ENCODE assay signal across 14 cellular contexts in genomic region chr20:52004720-52005119, GRCh38.
DNase-seq lines count a peak whose midpoint lies in the region; ATAC-seq and TF ChIP-seq lines count a peak whose summit lies in the region.
"Had no signal": no experiment of that assay in that cellular context is flagged by ENCODE, and none has a peak within 500 bp of the region (broad histone marks: within the 10 kb centered on the region; RNA-seq: fewer than 3 reads in every experiment).

No MANE protein-coding gene starts in this region.

- H3K4me3 ChIP-seq in HEK293 (ENCODE audit: low read depth, low read length), result no peak overlapping the region
- no peak overlapping the region for H3K4me3 ChIP-seq in fibroblast of the aortic adventitia (ENCODE audit: low read depth, low read length)
- no peak overlapping the region for H3K4me3 ChIP-seq in CD8-positive, alpha-beta memory T cell (ENCODE audit: low read length)
- H3K4me3 ChIP-seq: prostate gland had no signal

- H3K27me3 ChIP-seq in CD8-positive, alpha-beta memory T cell (ENCODE audit: insufficient read depth, low read length, poor library complexity, severe bottlenecking), result no peaks in the 10 kb centered on the region
- H3K27me3 ChIP-seq: BE2C had no signal

- H3K36me3 Mint-ChIP-seq in CD8-positive, alpha-beta memory T cell, result peaks cover 0 to 7% (median 0%) of the 10 kb centered on the region in 3 donors
- H3K36me3 Mint-ChIP-seq in activated naive CD4-positive, alpha-beta T cell treated with anti-CD3 and anti-CD28 coated beads, Interleukin-2, amount 10 ng/mL, durations not matched to agents 7 days and 5 days, result no peaks in the 10 kb centered on the region

- H3K9me3 ChIP-seq in HEK293 (ENCODE audit: control insufficient read depth, insufficient read depth, low read depth, low read length), result no peaks in the 10 kb centered on the region
- no peaks in the 10 kb centered on the region for H3K9me3 ChIP-seq in CD8-positive, alpha-beta memory T cell (ENCODE audit: low read length)
- H3K9me3 ChIP-seq: BE2C, prostate gland had no signal

- H3K4me3 Mint-ChIP-seq in CD8-positive, alpha-beta memory T cell, result no peak overlapping the region
- no peak overlapping the region for H3K4me3 Mint-ChIP-seq in activated naive CD4-positive, alpha-beta T cell treated with anti-CD3 and anti-CD28 coated beads, Interleukin-2, amount 10 ng/mL, durations not matched to agents 7 days and 5 days

- H3K27ac Mint-ChIP-seq in CD8-positive, alpha-beta memory T cell, result no peak overlapping the region
- no peak overlapping the region for H3K27ac Mint-ChIP-seq in activated naive CD4-positive, alpha-beta T cell treated with anti-CD3 and anti-CD28 coated beads, Interleukin-2, amount 10 ng/mL, durations not matched to agents 7 days and 5 days

- DNase-seq in AG08395 (ENCODE audit: low spot score) (peak; percentile 52), OCI-M1 (lab: John Stamatoyannopoulos, UW) (peak; percentile 43), fibroblast of the aortic adventitia (ENCODE audit: low read depth) (peak; percentile 89), GM10248 (ENCODE audit: extremely low spot score) (no peak)
- no peak for DNase-seq in CD8-positive, alpha-beta memory T cell
- no peak for DNase-seq in activated naive CD4-positive, alpha-beta T cell treated with anti-CD3 and anti-CD28 coated beads, Interleukin-2, amount 10 ng/mL, durations not matched to agents 7 days and 5 days
- DNase-seq: BE2C; NCI-H510A; stimulated activated CD4-positive, alpha-beta T cell treated with anti-CD3 and anti-CD28 coated beads, Interleukin-4, amount 100 ng/mL, for 1 hour; stimulated activated naive CD4-positive, alpha-beta T cell treated with Interleukin-2 at 50 U/mL for 16 hours; SW 1271 had no signal

- H3K27me3 Mint-ChIP-seq in CD8-positive, alpha-beta memory T cell, result peaks cover 12 to 22% of the 10 kb centered on the region in 2 donors
- H3K27me3 Mint-ChIP-seq in activated naive CD4-positive, alpha-beta T cell treated with anti-CD3 and anti-CD28 coated beads, Interleukin-2, amount 10 ng/mL, durations not matched to agents 7 days and 5 days, result no peaks in the 10 kb centered on the region

- CTCF ChIA-PET in HEK293 (lab: Yijun Ruan, JAX) (no interaction called here), GM10248 (lab: Yijun Ruan, JAX) (no interaction called here)
- CTCF ChIA-PET in CD8-positive, alpha-beta memory T cell (lab: Charles Lee), result no interaction called here
- CTCF ChIA-PET in activated naive CD4-positive, alpha-beta T cell treated with anti-CD3 and anti-CD28 coated beads, Interleukin-2, amount 10 ng/mL, durations not matched to agents 7 days and 5 days (lab: Charles Lee), result no interaction called here

- ATAC-seq in GM21737 (IDR thresholded peaks at IDR 0.05; ENCODE audit: unreplicated experiment), result no peak

- peaks cover 0 to 2% (median 0%) of the 10 kb centered on the region in 5 donors for H3K9me3 Mint-ChIP-seq in CD8-positive, alpha-beta memory T cell
- no peaks in the 10 kb centered on the region for H3K9me3 Mint-ChIP-seq in activated naive CD4-positive, alpha-beta T cell treated with anti-CD3 and anti-CD28 coated beads, Interleukin-2, amount 10 ng/mL, durations not matched to agents 7 days and 5 days

- peaks cover 18% of the 10 kb centered on the region for H3K4me1 ChIP-seq in HEK293 (ENCODE audit: control insufficient read depth, insufficient read depth, low read length)
- H3K4me1 ChIP-seq in CD8-positive, alpha-beta memory T cell (ENCODE audit: insufficient read depth, low read length), result no peaks in the 10 kb centered on the region
- H3K4me1 ChIP-seq: BE2C, prostate gland had no signal

- POLR2A ChIA-PET in HEK293 (lab: Yijun Ruan, JAX), result no interaction called here
- POLR2A ChIA-PET in CD8-positive, alpha-beta memory T cell (lab: Charles Lee), result no interaction called here
- POLR2A ChIA-PET in GM10248 (lab: Yijun Ruan, JAX), result no interaction called here

- H3K4me1 Mint-ChIP-seq in CD8-positive, alpha-beta memory T cell, result peaks cover 0 to 7% (median 0%) of the 10 kb centered on the region in 3 donors
- H3K4me1 Mint-ChIP-seq in activated naive CD4-positive, alpha-beta T cell treated with anti-CD3 and anti-CD28 coated beads, Interleukin-2, amount 10 ng/mL, durations not matched to agents 7 days and 5 days, result no peaks in the 10 kb centered on the region

- no peak overlapping the region for H3K27ac ChIP-seq in HEK293 (ENCODE audit: extremely low read depth, low read depth, low read length)
- no peak overlapping the region for H3K27ac ChIP-seq in CD8-positive, alpha-beta memory T cell (ENCODE audit: low read depth, low read length)
- H3K27ac ChIP-seq: prostate gland had no signal

- no peaks in the 10 kb centered on the region for H3K36me3 ChIP-seq in HEK293 (ENCODE audit: control insufficient read depth in 2 of 2, insufficient read depth in 1 of 2, low read length in 2 of 2)
- H3K36me3 ChIP-seq in CD8-positive, alpha-beta memory T cell (ENCODE audit: insufficient read depth, low read length), result no peaks in the 10 kb centered on the region
- H3K36me3 ChIP-seq: BE2C, prostate gland had no signal

- TF ChIP-seq CTCF in HEK293 (tag by site-specific recombination; IDR thresholded peaks at IDR 0.05) (no peak), fibroblast of the aortic adventitia (IDR thresholded peaks at IDR 0.05; ENCODE audit: insufficient read depth, low read length) (no peak), GM10248 (IDR thresholded peaks at IDR 0.05; ENCODE audit: control extremely low read depth, extremely low read depth, low read depth, missing control alignments) (no peak)

TF ChIP-seq in HEK293, 187 proteins besides CTCF, POLR2A, EP300 and RAD21:
- no peak for TF ChIP-seq YY2 (tag by site-specific recombination; IDR thresholded peaks at IDR 0.05)
- no peak for TF ChIP-seq ZNF132 (tag by site-specific recombination; IDR thresholded peaks at IDR 0.05; ENCODE audit: borderline replicate concordance)
- TF ChIP-seq ZNF221 (tag by site-specific recombination; IDR thresholded peaks at IDR 0.05; ENCODE audit: borderline replicate concordance), result no peak
- TF ChIP-seq ZNF341 (tag by site-specific recombination; IDR thresholded peaks at IDR 0.05; ENCODE audit: low read depth), result no peak
- peak; percentile 30; the same call in 1 of the 2 replicates for TF ChIP-seq ZSCAN4 (tag by site-specific recombination; IDR thresholded peaks at IDR 0.05)
- TF ChIP-seq, protein P1, sequence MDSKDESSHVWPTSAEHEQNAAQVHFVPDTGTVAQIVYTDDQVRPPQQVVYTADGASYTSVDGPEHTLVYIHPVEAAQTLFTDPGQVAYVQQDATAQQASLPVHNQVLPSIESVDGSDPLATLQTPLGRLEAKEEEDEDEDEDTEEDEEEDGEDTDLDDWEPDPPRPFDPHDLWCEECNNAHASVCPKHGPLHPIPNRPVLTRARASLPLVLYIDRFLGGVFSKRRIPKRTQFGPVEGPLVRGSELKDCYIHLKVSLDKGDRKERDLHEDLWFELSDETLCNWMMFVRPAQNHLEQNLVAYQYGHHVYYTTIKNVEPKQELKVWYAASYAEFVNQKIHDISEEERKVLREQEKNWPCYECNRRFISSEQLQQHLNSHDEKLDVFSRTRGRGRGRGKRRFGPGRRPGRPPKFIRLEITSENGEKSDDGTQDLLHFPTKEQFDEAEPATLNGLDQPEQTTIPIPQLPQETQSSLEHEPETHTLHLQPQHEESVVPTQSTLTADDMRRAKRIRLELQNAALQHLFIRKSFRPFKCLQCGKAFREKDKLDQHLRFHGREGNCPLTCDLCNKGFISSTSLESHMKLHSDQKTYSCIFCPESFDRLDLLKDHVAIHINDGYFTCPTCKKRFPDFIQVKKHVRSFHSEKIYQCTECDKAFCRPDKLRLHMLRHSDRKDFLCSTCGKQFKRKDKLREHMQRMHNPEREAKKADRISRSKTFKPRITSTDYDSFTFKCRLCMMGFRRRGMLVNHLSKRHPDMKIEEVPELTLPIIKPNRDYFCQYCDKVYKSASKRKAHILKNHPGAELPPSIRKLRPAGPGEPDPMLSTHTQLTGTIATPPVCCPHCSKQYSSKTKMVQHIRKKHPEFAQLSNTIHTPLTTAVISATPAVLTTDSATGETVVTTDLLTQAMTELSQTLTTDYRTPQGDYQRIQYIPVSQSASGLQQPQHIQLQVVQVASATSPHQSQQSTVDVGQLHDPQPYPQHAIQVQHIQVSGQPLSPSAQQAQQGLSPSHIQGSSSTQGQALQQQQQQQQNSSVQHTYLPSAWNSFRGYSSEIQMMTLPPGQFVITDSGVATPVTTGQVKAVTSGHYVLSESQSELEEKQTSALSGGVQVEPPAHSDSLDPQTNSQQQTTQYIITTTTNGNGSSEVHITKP (tag by site-specific recombination; IDR thresholded peaks at IDR 0.05), result no peak
- TF ChIP-seq IKZF3 (tag by site-specific recombination; IDR thresholded peaks at IDR 0.05), result no peak
- TF ChIP-seq ZNF133 (tag by site-specific recombination; IDR thresholded peaks at IDR 0.05), result no peak

Comparison
In these comparisons a context has a peak if more than half of its experiments do, and no peak if none do; other contexts are left out.
1. DNase-seq: peak in AG08395 (single experiment), OCI-M1 (single experiment) and fibroblast of the aortic adventitia (single experiment); none in CD8-positive, alpha-beta memory T cell (0 of 5), activated naive CD4-positive, alpha-beta T cell treated with anti-CD3 and anti-CD28 coated beads, Interleukin-2, amount 10 ng/mL, durations not matched to agents 7 days and 5 days (single experiment) and GM10248 (single experiment).